Comparison of ENCODE assay signal across 24 cellular contexts in the genomic region with DNA sequence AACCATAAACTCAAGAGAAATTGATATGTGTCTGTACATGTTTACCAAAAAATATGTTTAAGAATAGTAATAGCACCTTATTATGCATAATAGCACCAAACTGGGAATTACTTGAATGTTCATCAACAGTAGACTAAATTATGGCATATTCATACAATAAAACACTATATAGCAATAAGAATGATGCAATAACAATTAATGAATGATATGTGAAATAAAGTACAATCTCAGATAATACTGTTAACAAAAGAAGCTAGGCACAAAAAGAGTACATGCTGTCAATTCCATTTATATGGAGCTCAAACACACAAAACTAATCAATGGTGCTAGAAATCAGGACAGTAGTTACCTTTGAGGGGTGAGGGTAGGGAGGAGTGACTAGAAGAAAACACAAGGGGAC.
"Had no signal": no experiment of that assay in that cellular context is flagged by ENCODE, and none has a peak within 500 bp of the region (broad histone marks: within the 10 kb centered on the region; RNA-seq: fewer than 3 reads in every experiment).

No MANE protein-coding gene starts in this region.

- H3K27ac Mint-ChIP-seq: nephron progenitor cell; stimulated activated naive B cell treated with anti-CD40 and anti-IgM and Interleukin-4, amounts not matched to agents 10 μg/mL and 1 μg/mL and 100 μg/mL, for 72 hours; stimulated activated naive CD8-positive, alpha-beta T cell treated with anti-CD3 and anti-CD28 coated beads, Interleukin-15, Interleukin-2, amounts not matched to agents 100 ng/mL and 50 ng/mL, for 24 hours had no signal

- H3K4me1 ChIP-seq: gastrocnemius medialis, lower lobe of right lung, psoas muscle, tibial nerve, upper lobe of left lung had no signal

- H3K4me3 Mint-ChIP-seq: effector memory CD8-positive, alpha-beta T cell; naive thymus-derived CD8-positive, alpha-beta T cell; nephron progenitor cell; stimulated activated naive B cell treated with anti-CD40 and anti-IgM and Interleukin-4, amounts not matched to agents 10 μg/mL and 1 μg/mL and 100 μg/mL, for 72 hours; stimulated activated naive CD8-positive, alpha-beta T cell treated with anti-CD3 and anti-CD28 coated beads, Interleukin-15, Interleukin-2, amounts not matched to agents 100 ng/mL and 50 ng/mL, for 24 hours had no signal

- DNase-seq: cortex of kidney; effector memory CD8-positive, alpha-beta T cell; foreskin fibroblast; gastrocnemius medialis; head of caudate nucleus; left ventricle myocardium superior; lower lobe of right lung; naive thymus-derived CD8-positive, alpha-beta T cell; nephron progenitor cell; nucleus accumbens; psoas muscle; right cardiac atrium; spleen; stimulated activated CD4-positive, alpha-beta T cell treated with anti-CD3 and anti-CD28 coated beads, Interleukin-4, amount 100 ng/mL, for 4 hours; stimulated activated naive B cell treated with anti-CD40 and anti-IgM and Interleukin-4, amounts not matched to agents 10 μg/mL and 1 μg/mL and 100 μg/mL, for 72 hours; upper lobe of left lung had no signal

- H3K27ac ChIP-seq: gastrocnemius medialis, lower lobe of right lung, psoas muscle, skin epidermis, spleen, thoracic aorta, tibial nerve, upper lobe of left lung had no signal

- H3K9me3 ChIP-seq: gastrocnemius medialis, lower lobe of right lung, psoas muscle, spleen, thoracic aorta, tibial nerve, upper lobe of left lung had no signal

- H3K27me3 Mint-ChIP-seq: effector memory CD8-positive, alpha-beta T cell; naive thymus-derived CD8-positive, alpha-beta T cell; stimulated activated naive B cell treated with anti-CD40 and anti-IgM and Interleukin-4, amounts not matched to agents 10 μg/mL and 1 μg/mL and 100 μg/mL, for 72 hours; stimulated activated naive CD8-positive, alpha-beta T cell treated with anti-CD3 and anti-CD28 coated beads, Interleukin-15, Interleukin-2, amounts not matched to agents 100 ng/mL and 50 ng/mL, for 24 hours had no signal

- FAIRE-seq: endometrium, keratinocyte, urothelium cell line had no signal

- H3K4me1 Mint-ChIP-seq: nephron progenitor cell had no signal

- H3K9me3 Mint-ChIP-seq: effector memory CD8-positive, alpha-beta T cell; naive thymus-derived CD8-positive, alpha-beta T cell; nephron progenitor cell; stimulated activated naive B cell treated with anti-CD40 and anti-IgM and Interleukin-4, amounts not matched to agents 10 μg/mL and 1 μg/mL and 100 μg/mL, for 72 hours; stimulated activated naive CD8-positive, alpha-beta T cell treated with anti-CD3 and anti-CD28 coated beads, Interleukin-15, Interleukin-2, amounts not matched to agents 100 ng/mL and 50 ng/mL, for 24 hours had no signal

- H3K4me3 ChIP-seq: gastrocnemius medialis, lower lobe of right lung, psoas muscle, skin epidermis, spleen, thoracic aorta, tibial nerve, upper lobe of left lung had no signal

- H3K27me3 ChIP-seq: gastrocnemius medialis, spleen, tibial nerve, upper lobe of left lung had no signal

- ATAC-seq: esophagus mucosa; gastrocnemius medialis; left ventricle myocardium superior; naive thymus-derived CD8-positive, alpha-beta T cell; psoas muscle; right cardiac atrium; stimulated activated naive B cell treated with anti-CD40 and anti-IgM and Interleukin-4, amounts not matched to agents 10 μg/mL and 1 μg/mL and 100 μg/mL, for 72 hours had no signal
